9 cellular contexts compared by ENCODE assay signal in genomic region chr11:326842-327580, GRCh38. TPM values are rescaled to one million over a fixed set of nuclear protein-coding genes. Genes with fewer than 3 reads are reported as not detected.
DNase-seq lines count a peak whose midpoint lies in the region; ATAC-seq and TF ChIP-seq lines count a peak whose summit lies in the region.
"Had no signal": no experiment of that assay in that cellular context is flagged by ENCODE, and none has a peak within 500 bp of the region (broad histone marks: within the 10 kb centered on the region; RNA-seq: fewer than 3 reads in every experiment).

No MANE protein-coding gene starts in this region.

- TF ChIP-seq POLR2A in prostate gland (IDR thresholded peaks at IDR 0.05), result no peak

- H3K9me3 ChIP-seq in A673 (ENCODE audit: low read depth, low read length, poor library complexity, severe bottlenecking) (no peaks in the 10 kb centered on the region), prostate gland (no peaks in the 10 kb centered on the region)

- H3K27me3 ChIP-seq in A673 (replicated peaks; ENCODE audit: insufficient read depth, low read depth, low read length, poor library complexity), result no peaks in the 10 kb centered on the region
- no peaks in the 10 kb centered on the region for H3K27me3 ChIP-seq in prostate gland (replicated peaks; ENCODE audit: insufficient read depth)

- no peak for TF ChIP-seq CTCF in A673 (conservative IDR thresholded peaks at IDR 0.05; ENCODE audit: low read depth, low read length)
- TF ChIP-seq CTCF in prostate gland (IDR thresholded peaks at IDR 0.05), result no peak

- ATAC-seq in GM19395 (IDR thresholded peaks at IDR 0.05; ENCODE audit: unreplicated experiment) (peak; percentile 70), HG03571 (IDR thresholded peaks at IDR 0.05; ENCODE audit: unreplicated experiment) (peak; percentile 64), HG03280 (IDR thresholded peaks at IDR 0.05; ENCODE audit: unreplicated experiment) (no peak)

- no TSS peak for BruUV-seq in A673 (replicated peaks; lab: Mats Ljungman, UMichigan)

- no peak for DNase-seq in A673 (ENCODE audit: low spot score)
- DNase-seq in activated T-cell treated with anti-CD3 and anti-CD28 coated beads, Interleukin-2, amount 50 U/mL, for 24 hours, result peak; percentile 75
- peak; percentile 52 for DNase-seq in globus pallidus (ENCODE audit: low spot score)
- peak; percentile 34 for DNase-seq in prostate gland (ENCODE audit: low spot score)
- no peak for DNase-seq in KG1 (lab: John Stamatoyannopoulos, UW)

- H3K4me3 ChIP-seq in A673 (ENCODE audit: low read depth, low read length, poor library complexity, severe bottlenecking), result no peak overlapping the region
- no peak overlapping the region for H3K4me3 ChIP-seq in prostate gland

- no peaks in the 10 kb centered on the region for H3K9me3 Mint-ChIP-seq in activated T-cell treated with anti-CD3 and anti-CD28 coated beads, Interleukin-2, amount 50 U/mL, for 24 hours

- H3K4me1 Mint-ChIP-seq in activated T-cell treated with anti-CD3 and anti-CD28 coated beads, Interleukin-2, amount 50 U/mL, for 24 hours (ENCODE audit: low read depth), result peaks cover 69% of the 10 kb centered on the region

- H3K27ac ChIP-seq in A673 (ENCODE audit: low read depth, low read length, poor library complexity, severe bottlenecking) (peak overlapping the region; percentile 47), prostate gland (peak overlapping the region; percentile 78 to 83)

- intact Hi-C loops in A673 (cut with micrococcal nuclease; ENCODE audit: unreplicated experiment) (loop anchor here (1.0 kb wide), 1 partner anchor 10 kb away; no protein-coding TSS in a partner anchor), prostate gland (cut with DNase I) (no loop called here)

- H3K27me3 Mint-ChIP-seq in activated T-cell treated with anti-CD3 and anti-CD28 coated beads, Interleukin-2, amount 50 U/mL, for 24 hours, result no peaks in the 10 kb centered on the region

- peak overlapping the region; percentile 96 for H3K27ac Mint-ChIP-seq in activated T-cell treated with anti-CD3 and anti-CD28 coated beads, Interleukin-2, amount 50 U/mL, for 24 hours

- CTCF ChIA-PET in A673 (lab: Charles Lee), result no interaction called here

- POLR2A ChIA-PET in A673 (lab: Charles Lee; ENCODE audit: low non-redundant PET), result no interaction called here

- H3K4me1 ChIP-seq in A673 (ENCODE audit: insufficient read depth, low read length, poor library complexity, severe bottlenecking) (peaks cover 5% of the 10 kb centered on the region), prostate gland (replicated peaks) (peaks cover 3% of the 10 kb centered on the region)

- no peaks in the 10 kb centered on the region for H3K36me3 Mint-ChIP-seq in activated T-cell treated with anti-CD3 and anti-CD28 coated beads, Interleukin-2, amount 50 U/mL, for 24 hours (ENCODE audit: low read depth)

- H3K4me3 Mint-ChIP-seq in activated T-cell treated with anti-CD3 and anti-CD28 coated beads, Interleukin-2, amount 50 U/mL, for 24 hours, result peak overlapping the region; percentile 67

- 30% methylated on average over 19 of the region's 19 CpGs for WGBS in prostate gland

- H3K36me3 ChIP-seq in A673 (ENCODE audit: insufficient read depth, low read length, poor library complexity, severe bottlenecking), result no peaks in the 10 kb centered on the region
- H3K36me3 ChIP-seq in prostate gland, result no peaks in the 10 kb centered on the region

RNA-seq across cellular contexts. Expression of gene IFITM3, which starts 6.4 kb away (rescaled TPM):
- total RNA-seq in A673 (2021), result 87.6 and 99.8 TPM in 2 replicates
- 100 to 1,000 TPM; 123 to 477 TPM for total RNA-seq in prostate gland

RNA-seq across cellular contexts. Expression of gene IFITM1, which starts 13.2 kb away (rescaled TPM):
- total RNA-seq in A673 (2021) (24.4 and 34.1 TPM in 2 replicates), prostate gland (100 to 1,000 TPM in 1 of 2 donors, 10 to 100 TPM in 1; 73.9 to 182 TPM)

RNA-seq across cellular contexts. Expression of gene IFITM2, which starts 19.4 kb away (rescaled TPM):
- total RNA-seq in A673 (2021) (23.3 and 25.5 TPM in 2 replicates), prostate gland (100 to 1,000 TPM in 1 of 2 donors, 10 to 100 TPM in 1; 96.6 to 149 TPM)

RNA-seq across cellular contexts. Expression of gene IFITM5, which starts 27.7 kb away (rescaled TPM):
- total RNA-seq in A673 (2021) (not detected in 2 replicates), prostate gland (not detected)
- total RNA-seq: glomerular endothelial cell had no signal

RNA-seq across cellular contexts. Expression of gene PGGHG, which starts 38.1 kb away (rescaled TPM):
- total RNA-seq in A673 (2021), result 5.4 and 8.6 TPM in 2 replicates
- 10 to 100 TPM; 18.4 to 63.1 TPM for total RNA-seq in prostate gland

Comparison
In these comparisons a context has a peak if more than half of its experiments do, and no peak if none do; other contexts are left out.
1. DNase-seq: peak in activated T-cell treated with anti-CD3 and anti-CD28 coated beads, Interleukin-2, amount 50 U/mL, for 24 hours (single experiment), globus pallidus (single experiment) and prostate gland (single experiment); none in A673 (single experiment) and KG1 (single experiment).